11 cellular contexts compared by ENCODE assay signal in genomic region chr9:128587453-128587852, GRCh38.
DNase-seq lines count a peak whose midpoint lies in the region; ATAC-seq and TF ChIP-seq lines count a peak whose summit lies in the region.
"Had no signal": no experiment of that assay in that cellular context is flagged by ENCODE, and none has a peak within 500 bp of the region (broad histone marks: within the 10 kb centered on the region; RNA-seq: fewer than 3 reads in every experiment).

No MANE protein-coding gene starts in this region.

- TF ChIP-seq CTCF in nephron progenitor cell (IDR thresholded peaks at IDR 0.05) = no peak

- H3K9me3 Mint-ChIP-seq in activated T-cell treated with anti-CD3 and anti-CD28 coated beads, Interleukin-2, amount 50 U/mL, for 24 hours = no peaks in the 10 kb centered on the region
- no peaks in the 10 kb centered on the region for H3K9me3 Mint-ChIP-seq in nephron progenitor cell
- no peaks in the 10 kb centered on the region for H3K9me3 Mint-ChIP-seq in stimulated activated naive CD8-positive, alpha-beta T cell treated with anti-CD3 and anti-CD28 coated beads, Interleukin-15, Interleukin-2, amounts not matched to agents 100 ng/mL and 50 ng/mL, for 24 hours
- H3K9me3 Mint-ChIP-seq: brain had no signal

- no peak overlapping the region for H3K4me3 Mint-ChIP-seq in activated T-cell treated with anti-CD3 and anti-CD28 coated beads, Interleukin-2, amount 50 U/mL, for 24 hours
- no peak overlapping the region for H3K4me3 Mint-ChIP-seq in nephron progenitor cell
- no peak overlapping the region for H3K4me3 Mint-ChIP-seq in stimulated activated naive CD8-positive, alpha-beta T cell treated with anti-CD3 and anti-CD28 coated beads, Interleukin-15, Interleukin-2, amounts not matched to agents 100 ng/mL and 50 ng/mL, for 24 hours
- H3K4me3 Mint-ChIP-seq: brain had no signal

- H3K27ac Mint-ChIP-seq in activated T-cell treated with anti-CD3 and anti-CD28 coated beads, Interleukin-2, amount 50 U/mL, for 24 hours = peak overlapping the region; percentile 90
- H3K27ac Mint-ChIP-seq in nephron progenitor cell = peak overlapping the region; percentile 57
- H3K27ac Mint-ChIP-seq in stimulated activated naive CD8-positive, alpha-beta T cell treated with anti-CD3 and anti-CD28 coated beads, Interleukin-15, Interleukin-2, amounts not matched to agents 100 ng/mL and 50 ng/mL, for 24 hours = peak overlapping the region; percentile 74

- H3K36me3 Mint-ChIP-seq in activated T-cell treated with anti-CD3 and anti-CD28 coated beads, Interleukin-2, amount 50 U/mL, for 24 hours (ENCODE audit: low read depth) = peaks cover 93% of the 10 kb centered on the region
- H3K36me3 Mint-ChIP-seq in nephron progenitor cell (ENCODE audit: low read depth) = peaks cover 79% of the 10 kb centered on the region
- peaks cover 75% of the 10 kb centered on the region for H3K36me3 Mint-ChIP-seq in stimulated activated naive CD8-positive, alpha-beta T cell treated with anti-CD3 and anti-CD28 coated beads, Interleukin-15, Interleukin-2, amounts not matched to agents 100 ng/mL and 50 ng/mL, for 24 hours (ENCODE audit: low read depth)

- peaks cover 14% of the 10 kb centered on the region for H3K4me1 Mint-ChIP-seq in activated T-cell treated with anti-CD3 and anti-CD28 coated beads, Interleukin-2, amount 50 U/mL, for 24 hours (ENCODE audit: low read depth)
- no peaks in the 10 kb centered on the region for H3K4me1 Mint-ChIP-seq in nephron progenitor cell
- peaks cover 8% of the 10 kb centered on the region for H3K4me1 Mint-ChIP-seq in stimulated activated naive CD8-positive, alpha-beta T cell treated with anti-CD3 and anti-CD28 coated beads, Interleukin-15, Interleukin-2, amounts not matched to agents 100 ng/mL and 50 ng/mL, for 24 hours (ENCODE audit: low read depth)
- H3K4me1 Mint-ChIP-seq: brain had no signal

- H3K27me3 Mint-ChIP-seq in activated T-cell treated with anti-CD3 and anti-CD28 coated beads, Interleukin-2, amount 50 U/mL, for 24 hours = no peaks in the 10 kb centered on the region
- H3K27me3 Mint-ChIP-seq in nephron progenitor cell (ENCODE audit: low read depth, poor library complexity) = no peaks in the 10 kb centered on the region
- H3K27me3 Mint-ChIP-seq in stimulated activated naive CD8-positive, alpha-beta T cell treated with anti-CD3 and anti-CD28 coated beads, Interleukin-15, Interleukin-2, amounts not matched to agents 100 ng/mL and 50 ng/mL, for 24 hours = no peaks in the 10 kb centered on the region

- DNase-seq in activated T-cell treated with anti-CD3 and anti-CD28 coated beads for 24 hours (ENCODE audit: low read depth) = peak; percentile 16
- DNase-seq in activated T-cell treated with anti-CD3 and anti-CD28 coated beads for 4 hours = no peak
- DNase-seq in activated T-cell treated with anti-CD3 and anti-CD28 coated beads, Interleukin-2, amount 50 U/mL, for 24 hours = peak; percentile 61
- no peak for DNase-seq in nephron progenitor cell
- no peak for DNase-seq in hepatic stellate cell (ENCODE audit: low spot score)
- DNase-seq in NCI-H2081 (lab: John Stamatoyannopoulos, UW) = no peak
- DNase-seq: hypothalamus, RPMI8226 had no signal

- no peak for ATAC-seq in HG02588 (IDR thresholded peaks at IDR 0.05; ENCODE audit: unreplicated experiment)

Comparison
In these comparisons a context has a peak if more than half of its experiments do, and no peak if none do; other contexts are left out.
1. DNase-seq: peak in activated T-cell treated with anti-CD3 and anti-CD28 coated beads for 24 hours (single experiment) and activated T-cell treated with anti-CD3 and anti-CD28 coated beads, Interleukin-2, amount 50 U/mL, for 24 hours (single experiment); none in activated T-cell treated with anti-CD3 and anti-CD28 coated beads for 4 hours (single experiment), nephron progenitor cell (single experiment), hepatic stellate cell (single experiment) and NCI-H2081 (0 of 2).
2. Peak in every context shown above with its lines, with median percentiles within 50 percentile points of each other: H3K27ac Mint-ChIP-seq.